1 cellular context compared by ENCODE assay signal in the genomic region with DNA sequence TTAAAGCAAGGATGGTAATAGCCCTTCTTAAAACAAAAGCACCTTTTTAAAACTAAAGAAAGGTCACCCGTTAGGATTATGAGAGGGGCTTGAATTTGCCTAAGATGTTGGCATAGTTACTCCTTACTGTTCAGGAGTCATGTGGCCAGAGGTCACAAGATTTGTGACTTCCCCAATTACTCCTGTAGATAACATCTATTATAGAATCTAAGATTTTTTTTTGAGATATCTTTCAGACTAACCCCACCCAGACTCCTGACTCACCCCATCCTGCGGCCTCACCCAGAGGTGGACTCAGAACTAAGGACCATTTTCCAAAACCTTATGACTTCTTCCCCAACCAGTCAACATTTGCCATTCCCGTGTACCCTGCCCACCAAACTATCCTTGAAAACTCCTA.
TF ChIP-seq lines count a peak whose summit lies in the region.

No MANE protein-coding gene starts in this region.

TF ChIP-seq in GM12878, 131 proteins besides CTCF, POLR2A, EP300 and RAD21 (continued from another document):
- TF ChIP-seq, protein P1, sequence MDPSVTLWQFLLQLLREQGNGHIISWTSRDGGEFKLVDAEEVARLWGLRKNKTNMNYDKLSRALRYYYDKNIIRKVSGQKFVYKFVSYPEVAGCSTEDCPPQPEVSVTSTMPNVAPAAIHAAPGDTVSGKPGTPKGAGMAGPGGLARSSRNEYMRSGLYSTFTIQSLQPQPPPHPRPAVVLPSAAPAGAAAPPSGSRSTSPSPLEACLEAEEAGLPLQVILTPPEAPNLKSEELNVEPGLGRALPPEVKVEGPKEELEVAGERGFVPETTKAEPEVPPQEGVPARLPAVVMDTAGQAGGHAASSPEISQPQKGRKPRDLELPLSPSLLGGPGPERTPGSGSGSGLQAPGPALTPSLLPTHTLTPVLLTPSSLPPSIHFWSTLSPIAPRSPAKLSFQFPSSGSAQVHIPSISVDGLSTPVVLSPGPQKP (IDR thresholded peaks at IDR 0.05; ENCODE audit: low read depth, low read length), result no peak
- TF ChIP-seq SIX5 (IDR thresholded peaks at IDR 0.05; ENCODE audit: low read depth, low read length, severe bottlenecking), result no peak
- TF ChIP-seq LARP7 (IDR thresholded peaks at IDR 0.05), result no peak
- no peak for TF ChIP-seq NRF1 (conservative IDR thresholded peaks at IDR 0.05; ENCODE audit: low read depth, low read length)
- no peak for TF ChIP-seq SRF (IDR thresholded peaks at IDR 0.05; ENCODE audit: low read depth in 2 of 2, low read length in 2 of 2)
- no peak for TF ChIP-seq GATAD2B (conservative IDR thresholded peaks at IDR 0.05; ENCODE audit: low read depth)
- TF ChIP-seq ZNF274 (IDR thresholded peaks at IDR 0.05; ENCODE audit: insufficient read depth, insufficient read length), result no peak
- no peak for TF ChIP-seq MXI1 (IDR thresholded peaks at IDR 0.05; ENCODE audit: low read depth, low read length)
- no peak for TF ChIP-seq NKRF (conservative IDR thresholded peaks at IDR 0.05)
- TF ChIP-seq IRF4 (IDR thresholded peaks at IDR 0.05; ENCODE audit: low read depth, low read length), result no peak
- TF ChIP-seq FOXM1 (IDR thresholded peaks at IDR 0.05; ENCODE audit: low read depth, low read length), result no peak
- TF ChIP-seq ZNF687 (IDR thresholded peaks at IDR 0.05), result no peak
- no peak for TF ChIP-seq CREB1 (IDR thresholded peaks at IDR 0.05; ENCODE audit: low read depth)
- TF ChIP-seq PAX8 (IDR thresholded peaks at IDR 0.05), result no peak
- TF ChIP-seq KAT2A (conservative IDR thresholded peaks at IDR 0.05; ENCODE audit: control insufficient read depth, low read depth, low read length), result no peak
- TF ChIP-seq BHLHE40 (IDR thresholded peaks at IDR 0.05; ENCODE audit: borderline replicate concordance in 1 of 2, low read depth in 2 of 2, low read length in 1 of 2), result no peak
